19 cellular contexts compared by ENCODE assay signal in the genomic region with DNA sequence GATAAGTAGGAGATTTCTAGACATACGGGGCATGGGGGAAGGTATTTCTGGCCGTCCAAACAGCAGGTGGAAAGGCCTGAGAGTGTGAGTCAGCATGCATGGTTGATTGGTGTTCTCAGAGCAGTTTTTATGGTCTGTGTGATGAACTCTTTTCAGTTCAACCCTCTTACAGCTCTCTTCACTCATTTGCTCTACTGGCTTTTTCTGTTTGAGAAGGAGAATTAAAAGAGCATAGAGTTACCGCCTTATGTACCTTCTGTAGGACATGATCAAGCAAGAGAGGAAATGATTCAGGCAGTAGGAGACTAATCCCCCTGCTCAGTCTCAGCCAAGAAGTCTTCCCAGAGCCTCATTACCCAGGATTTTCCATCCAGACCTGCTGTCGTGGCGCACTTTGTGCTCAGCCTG.
DNase-seq lines count a peak whose midpoint lies in the region; ATAC-seq and TF ChIP-seq lines count a peak whose summit lies in the region.
"Had no signal": no experiment of that assay in that cellular context is flagged by ENCODE, and none has a peak within 500 bp of the region (broad histone marks: within the 10 kb centered on the region; RNA-seq: fewer than 3 reads in every experiment).

No MANE protein-coding gene starts in this region.

- H3K4me1 Mint-ChIP-seq in CD8-positive, alpha-beta memory T cell: no peaks in the 10 kb centered on the region
- no peaks in the 10 kb centered on the region for H3K4me1 Mint-ChIP-seq in activated naive CD8-positive, alpha-beta T cell treated with anti-CD3 and anti-CD28 coated beads for 36 hours
- H3K4me1 Mint-ChIP-seq in activated CD4-positive, alpha-beta T cell treated with anti-CD3 and anti-CD28 coated beads for 36 hours: no peaks in the 10 kb centered on the region
- H3K4me1 Mint-ChIP-seq: activated CD4-positive, alpha-beta T cell treated with anti-CD3 and anti-CD28 coated beads, Interleukin-2, amount 10 ng/mL, durations not matched to agents 7 days and 5 days; T-cell had no signal

- no peaks in the 10 kb centered on the region for H3K36me3 ChIP-seq in esophagus (ENCODE audit: control insufficient read depth in 2 of 2, insufficient read depth in 2 of 2, low read length in 1 of 2)
- H3K36me3 ChIP-seq in smooth muscle cell (ENCODE audit: low read depth): no peaks in the 10 kb centered on the region
- no peaks in the 10 kb centered on the region for H3K36me3 ChIP-seq in CD8-positive, alpha-beta memory T cell (ENCODE audit: insufficient read depth, low read length)
- H3K36me3 ChIP-seq: thyroid gland had no signal

- peaks cover 3 to 29% of the 10 kb centered on the region in 2 donors for H3K27me3 Mint-ChIP-seq in CD8-positive, alpha-beta memory T cell
- H3K27me3 Mint-ChIP-seq in activated naive CD8-positive, alpha-beta T cell treated with anti-CD3 and anti-CD28 coated beads for 36 hours: peaks cover 9% of the 10 kb centered on the region
- peaks cover 2% of the 10 kb centered on the region for H3K27me3 Mint-ChIP-seq in activated CD4-positive, alpha-beta T cell treated with anti-CD3 and anti-CD28 coated beads for 36 hours

- no peak overlapping the region for H2AFZ ChIP-seq in smooth muscle cell (ENCODE audit: low read depth)

- no peaks in the 10 kb centered on the region for H3K9me3 ChIP-seq in esophagus (ENCODE audit: control insufficient read depth in 2 of 2, insufficient read depth in 1 of 2, low read depth in 1 of 2, low read length in 1 of 2)
- H3K9me3 ChIP-seq in smooth muscle cell (replicated peaks; ENCODE audit: low read depth): no peaks in the 10 kb centered on the region
- H3K9me3 ChIP-seq in CD8-positive, alpha-beta memory T cell (ENCODE audit: low read length): no peaks in the 10 kb centered on the region
- H3K9me3 ChIP-seq: thyroid gland had no signal

- POLR2A ChIA-PET in CD8-positive, alpha-beta memory T cell (lab: Charles Lee): no interaction called here
- POLR2A ChIA-PET in activated CD4-positive, alpha-beta T cell treated with anti-CD3 and anti-CD28 coated beads for 36 hours (lab: Charles Lee): no interaction called here

- WGBS in esophagus, 2 donors: 42 to 77% methylated on average over 5 of the region's 5 CpGs
- WGBS in smooth muscle cell (ENCODE audit: low lambda C conversion rate): 11% methylated on average over 5 of the region's 5 CpGs

- H3K27ac Mint-ChIP-seq in CD8-positive, alpha-beta memory T cell: no peak overlapping the region
- no peak overlapping the region for H3K27ac Mint-ChIP-seq in activated naive CD8-positive, alpha-beta T cell treated with anti-CD3 and anti-CD28 coated beads for 36 hours
- no peak overlapping the region for H3K27ac Mint-ChIP-seq in activated CD4-positive, alpha-beta T cell treated with anti-CD3 and anti-CD28 coated beads for 36 hours
- H3K27ac Mint-ChIP-seq: activated CD4-positive, alpha-beta T cell treated with anti-CD3 and anti-CD28 coated beads, Interleukin-2, amount 10 ng/mL, durations not matched to agents 7 days and 5 days; T-cell had no signal

- H3K9me3 Mint-ChIP-seq in CD8-positive, alpha-beta memory T cell: no peaks in the 10 kb centered on the region
- H3K9me3 Mint-ChIP-seq in activated naive CD8-positive, alpha-beta T cell treated with anti-CD3 and anti-CD28 coated beads for 36 hours: no peaks in the 10 kb centered on the region
- no peaks in the 10 kb centered on the region for H3K9me3 Mint-ChIP-seq in activated CD4-positive, alpha-beta T cell treated with anti-CD3 and anti-CD28 coated beads for 36 hours (ENCODE audit: low read depth)
- H3K9me3 Mint-ChIP-seq: activated CD4-positive, alpha-beta T cell treated with anti-CD3 and anti-CD28 coated beads, Interleukin-2, amount 10 ng/mL, durations not matched to agents 7 days and 5 days; T-cell had no signal

- no peaks in the 10 kb centered on the region for H3K36me3 Mint-ChIP-seq in CD8-positive, alpha-beta memory T cell
- no peaks in the 10 kb centered on the region for H3K36me3 Mint-ChIP-seq in activated naive CD8-positive, alpha-beta T cell treated with anti-CD3 and anti-CD28 coated beads for 36 hours
- H3K36me3 Mint-ChIP-seq in activated CD4-positive, alpha-beta T cell treated with anti-CD3 and anti-CD28 coated beads for 36 hours (ENCODE audit: low read depth): no peaks in the 10 kb centered on the region
- H3K36me3 Mint-ChIP-seq: T-cell had no signal

- H3F3A ChIP-seq in smooth muscle cell (ENCODE audit: low read depth): peaks cover 24% of the 10 kb centered on the region

- H4K20me1 ChIP-seq in smooth muscle cell (ENCODE audit: low read depth): no peaks in the 10 kb centered on the region

- H3K4me3 ChIP-seq in esophagus (ENCODE audit: low read depth in 1 of 2, low read length in 2 of 2) (no peak overlapping the region), smooth muscle cell (no peak overlapping the region)
- H3K4me3 ChIP-seq in CD8-positive, alpha-beta memory T cell (ENCODE audit: low read length): no peak overlapping the region
- H3K4me3 ChIP-seq: lung, thyroid gland had no signal

- H3K79me2 ChIP-seq in smooth muscle cell (ENCODE audit: low read depth): no peaks in the 10 kb centered on the region

- H3K4me3 Mint-ChIP-seq in CD8-positive, alpha-beta memory T cell: no peak overlapping the region
- no peak overlapping the region for H3K4me3 Mint-ChIP-seq in activated naive CD8-positive, alpha-beta T cell treated with anti-CD3 and anti-CD28 coated beads for 36 hours
- no peak overlapping the region for H3K4me3 Mint-ChIP-seq in activated CD4-positive, alpha-beta T cell treated with anti-CD3 and anti-CD28 coated beads for 36 hours
- H3K4me3 Mint-ChIP-seq: activated CD4-positive, alpha-beta T cell treated with anti-CD3 and anti-CD28 coated beads, Interleukin-2, amount 10 ng/mL, durations not matched to agents 7 days and 5 days; T-cell had no signal

- peak overlapping the region; percentile 8 to 63 for H3K27ac ChIP-seq in esophagus (ENCODE audit: low read depth in 2 of 2, low read length in 1 of 2)
- peak overlapping the region; percentile 93 for H3K27ac ChIP-seq in smooth muscle cell (ENCODE audit: low read depth)
- no peak overlapping the region for H3K27ac ChIP-seq in CD8-positive, alpha-beta memory T cell (ENCODE audit: low read depth, low read length)
- H3K27ac ChIP-seq: thyroid gland had no signal

- TF ChIP-seq CTCF in smooth muscle cell (IDR thresholded peaks at IDR 0.05; ENCODE audit: borderline replicate concordance, insufficient read depth, poor library complexity, severe bottlenecking): no peak

- H3K4me2 ChIP-seq in smooth muscle cell: peak overlapping the region; percentile 46

- H3K9ac ChIP-seq in smooth muscle cell (ENCODE audit: low read depth): no peak overlapping the region

- ATAC-seq in activated CD4-positive, alpha-beta T cell treated with anti-CD3 and anti-CD28 coated beads for 36 hours: no peak
- ATAC-seq: T-cell had no signal

- intact Hi-C loops in activated CD4-positive, alpha-beta T cell treated with anti-CD3 and anti-CD28 coated beads for 36 hours (cut with DNase I, micrococcal nuclease): no loop called here

- H3K27me3 ChIP-seq in esophagus (ENCODE audit: control insufficient read depth in 1 of 2, insufficient read depth in 2 of 2, low read length in 2 of 2) (no peaks in the 10 kb centered on the region), smooth muscle cell (ENCODE audit: low read depth) (no peaks in the 10 kb centered on the region)
- H3K27me3 ChIP-seq in CD8-positive, alpha-beta memory T cell (ENCODE audit: insufficient read depth, low read length, poor library complexity, severe bottlenecking): no peaks in the 10 kb centered on the region
- H3K27me3 ChIP-seq: thyroid gland had no signal

- CTCF ChIA-PET in CD8-positive, alpha-beta memory T cell (lab: Charles Lee): no interaction called here
- CTCF ChIA-PET in activated CD4-positive, alpha-beta T cell treated with anti-CD3 and anti-CD28 coated beads for 36 hours (lab: Charles Lee): no interaction called here

- peaks cover 0 to 8% of the 10 kb centered on the region in 2 donors for H3K4me1 ChIP-seq in esophagus (ENCODE audit: control insufficient read depth in 2 of 2, insufficient read depth in 2 of 2, low read length in 1 of 2)
- H3K4me1 ChIP-seq in smooth muscle cell (ENCODE audit: low read depth): peaks cover 52% of the 10 kb centered on the region
- H3K4me1 ChIP-seq in CD8-positive, alpha-beta memory T cell (ENCODE audit: insufficient read depth, low read length): no peaks in the 10 kb centered on the region
- H3K4me1 ChIP-seq: thyroid gland had no signal

- DNase-seq in ELF-1 (ENCODE audit: low read depth, low spot score): peak; percentile 47
- DNase-seq in HT1080 (ENCODE audit: low read depth): peak; percentile 69
- DNase-seq in smooth muscle cell (lab: John Stamatoyannopoulos, UW; ENCODE audit: unreplicated experiment): no peak
- DNase-seq in CD8-positive, alpha-beta memory T cell: no peak
- DNase-seq in activated naive CD8-positive, alpha-beta T cell treated with anti-CD3 and anti-CD28 coated beads for 36 hours: no peak
- no peak for DNase-seq in activated CD4-positive, alpha-beta T cell treated with anti-CD3 and anti-CD28 coated beads for 36 hours
- DNase-seq: activated CD4-positive, alpha-beta T cell treated with anti-CD3 and anti-CD28 coated beads, Interleukin-2, amount 10 ng/mL, durations not matched to agents 7 days and 5 days; activated CD8-positive, alpha-beta memory T cell treated with anti-CD3 and anti-CD28 coated beads, Interleukin-2, amount 50 U/mL, for 4 hours; activated gamma-delta T cell; aorta; cerebellar nuclear complex; NCI-H1694 treated with DMSO at 0.1 percent for 48 hours; retina; stimulated activated CD4-positive, alpha-beta T cell treated with anti-CD3 and anti-CD28 coated beads, Interleukin-15, amount 100 ng/mL, for 24 hours; stimulated activated naive CD4-positive, alpha-beta T cell; T-cell; thyroid gland had no signal

Comparison
In these comparisons a context has a peak if more than half of its experiments do, and no peak if none do; other contexts are left out.
1. DNase-seq: peak in ELF-1 (single experiment) and HT1080 (single experiment); none in smooth muscle cell (single experiment), CD8-positive, alpha-beta memory T cell (0 of 5), activated naive CD8-positive, alpha-beta T cell treated with anti-CD3 and anti-CD28 coated beads for 36 hours (single experiment) and activated CD4-positive, alpha-beta T cell treated with anti-CD3 and anti-CD28 coated beads for 36 hours (single experiment).